In genomic region chr13:99332456-99332855, GRCh38 we compare ENCODE assay signal across 17 cellular contexts. TPM values are rescaled to one million over a fixed set of nuclear protein-coding genes. Genes with fewer than 3 reads are reported as not detected.
DNase-seq lines count a peak whose midpoint lies in the region; ATAC-seq, FAIRE-seq and TF ChIP-seq lines count a peak whose summit lies in the region.
"Had no signal": no experiment of that assay in that cellular context is flagged by ENCODE, and none has a peak within 500 bp of the region (broad histone marks: within the 10 kb centered on the region; RNA-seq: fewer than 3 reads in every experiment).

No MANE protein-coding gene starts in this region.

- peak overlapping the region; percentile 74 for H3K4me2 ChIP-seq in GM12878 (ENCODE audit: control insufficient read depth, insufficient read depth)
- H3K4me2 ChIP-seq in mammary epithelial cell (ENCODE audit: insufficient read depth, low read depth, low read length) = no peak overlapping the region

- no peaks in the 10 kb centered on the region for H4K20me1 ChIP-seq in GM12878 (ENCODE audit: control insufficient read depth, insufficient read depth)
- no peaks in the 10 kb centered on the region for H4K20me1 ChIP-seq in mammary epithelial cell (ENCODE audit: insufficient read depth, low read length)

- no peak for FAIRE-seq in GM12878 (lab: Jason Lieb, UNC)

- H3K9ac ChIP-seq in GM12878 (ENCODE audit: control insufficient read depth, insufficient read depth, low read length) (no peak overlapping the region), mammary epithelial cell (ENCODE audit: insufficient read depth, low read length) (no peak overlapping the region)

- H3K36me3 ChIP-seq in GM12878 (ENCODE audit: control insufficient read depth in 2 of 2, insufficient read depth in 2 of 2, low read length in 1 of 2) (no peaks in the 10 kb centered on the region; a peak in 2 of 4 replicates), mammary epithelial cell (ENCODE audit: insufficient read depth, low read length) (no peaks in the 10 kb centered on the region)
- H3K36me3 ChIP-seq in effector memory CD4-positive, alpha-beta T cell (ENCODE audit: control insufficient read depth, insufficient read depth, low read length) = peaks cover 10% of the 10 kb centered on the region

- WGBS in GM12878 (ENCODE audit: insufficient coverage, insufficient replicate concordance, low lambda C conversion rate, missing lambda C conversion rate) = 93% methylated on average over 9 of the region's 9 CpGs
- 99% methylated on average over 8 of the region's 9 CpGs for WGBS in mammary epithelial cell (ENCODE audit: low coverage, missing lambda C conversion rate)

- BruUV-seq in GM12878 (replicated peaks; lab: Mats Ljungman, UMichigan) (no TSS peak), mammary epithelial cell (replicated peaks; lab: Mats Ljungman, UMichigan) (no TSS peak)

- TF ChIP-seq POLR2A in GM12878 (IDR thresholded peaks at IDR 0.05; ENCODE audit: low read depth, low read length) = no peak

- H3K4me1 ChIP-seq in GM12878 (ENCODE audit: control insufficient read depth, insufficient read depth, low read length) (peaks cover 20% of the 10 kb centered on the region), mammary epithelial cell (ENCODE audit: insufficient read depth, low read length) (peaks cover 13% of the 10 kb centered on the region)
- no peaks in the 10 kb centered on the region for H3K4me1 ChIP-seq in effector memory CD4-positive, alpha-beta T cell (ENCODE audit: control insufficient read depth, insufficient read depth, low read length, poor library complexity, severe bottlenecking)
- H3K4me1 ChIP-seq: vagina had no signal

- H3K36me3 Mint-ChIP-seq in CD14-positive monocyte = peaks cover 46 to 49% of the 10 kb centered on the region in 2 donors

- H3K4me3 Mint-ChIP-seq in CD14-positive monocyte = no peak overlapping the region
- H3K4me3 Mint-ChIP-seq: activated CD4-positive, alpha-beta T cell treated with anti-CD3 and anti-CD28 coated beads for 36 hours; brain had no signal

- peak overlapping the region in 6 of 7 donors; percentile 15 to 86 (median 51) for H3K27ac Mint-ChIP-seq in CD14-positive monocyte
- H3K27ac Mint-ChIP-seq: activated CD4-positive, alpha-beta T cell treated with anti-CD3 and anti-CD28 coated beads for 36 hours; brain had no signal

- TF ChIP-seq EP300 in GM12878 (IDR thresholded peaks at IDR 0.05; ENCODE audit: borderline replicate concordance in 1 of 2, control insufficient read depth in 1 of 2, low read depth in 2 of 2, low read length in 2 of 2) = no peak

- DNase-seq in CD14-positive monocyte (ENCODE audit: low spot score) = no peak
- no peak for DNase-seq in GM12878 (ENCODE audit: low read depth, low spot score)
- DNase-seq in effector memory CD4-positive, alpha-beta T cell = no peak
- DNase-seq in NCI-H2029 (lab: John Stamatoyannopoulos, UW) = no peak
- no peak for DNase-seq in mammary epithelial cell
- no peak for DNase-seq in stimulated activated CD8-positive, alpha-beta memory T cell treated with anti-CD3 and anti-CD28 coated beads, Interleukin-4, amount 100 ng/mL, for 48 hours
- DNase-seq: DMS79 treated with DMSO at 0.1 percent for 48 hours; effector CD4-positive, alpha-beta T cell; foreskin fibroblast; MG63; NCI-H2171 treated with DMSO at 0.1 percent for 48 hours; T-helper 1 cell had no signal

- H3K27ac ChIP-seq in GM12878 (ENCODE audit: control insufficient read depth, insufficient read depth) (peak overlapping the region; percentile 66), mammary epithelial cell (ENCODE audit: insufficient read depth, low read depth, low read length) (no peak overlapping the region)
- no peak overlapping the region for H3K27ac ChIP-seq in effector memory CD4-positive, alpha-beta T cell (ENCODE audit: insufficient read depth, low read length, poor library complexity, severe bottlenecking)
- H3K27ac ChIP-seq: vagina had no signal

- POLR2A ChIA-PET in GM12878 (lab: Charles Lee) = no interaction called here

- H3K27me3 ChIP-seq in GM12878 (replicated peaks in 1 of 2; ENCODE audit: control insufficient read depth in 2 of 2, insufficient read depth in 2 of 2, low read length in 1 of 2) = no peaks in the 10 kb centered on the region
- H3K27me3 ChIP-seq in effector memory CD4-positive, alpha-beta T cell (replicated peaks; ENCODE audit: control insufficient read depth, insufficient read depth, low read length, poor library complexity, severe bottlenecking) = no peaks in the 10 kb centered on the region
- no peaks in the 10 kb centered on the region for H3K27me3 ChIP-seq in mammary epithelial cell (ENCODE audit: insufficient read depth, low read length)
- H3K27me3 ChIP-seq: MG63, vagina had no signal

- H3K79me2 ChIP-seq in GM12878 (ENCODE audit: control insufficient read depth, insufficient read depth, low read length) = peaks cover 3% of the 10 kb centered on the region
- H3K79me2 ChIP-seq in mammary epithelial cell (ENCODE audit: insufficient read depth, low read length) = no peaks in the 10 kb centered on the region

- ATAC-seq in GM19328 (IDR thresholded peaks at IDR 0.05; ENCODE audit: unreplicated experiment) (peak; percentile 16), HG03066 (IDR thresholded peaks at IDR 0.05; ENCODE audit: low read depth, unreplicated experiment) (peak; percentile 24), GM12878 (peak; percentile 25)

- H3K9me3 Mint-ChIP-seq in CD14-positive monocyte = no peaks in the 10 kb centered on the region
- H3K9me3 Mint-ChIP-seq: brain had no signal

- in situ Hi-C loops in GM12878 (cut with MboI) = no loop called here
- in situ Hi-C loops in mammary epithelial cell (cut with MboI; ENCODE audit: low sequenced_read_pairs in 2 of 2) = no loop called here

- CTCF ChIA-PET in GM12878 (lab: Yijun Ruan, JAX) (interaction anchor here (1.3 to 2.4 kb wide), 2 partner anchors 34 kb away, joined by 4 to 6 read pairs; no protein-coding TSS in a partner anchor), mammary epithelial cell (lab: Charles Lee; ENCODE audit: low non-redundant PET) (no interaction called here)

- intact Hi-C loops in CD14-positive monocyte (cut with micrococcal nuclease) (no loop called here), GM12878 (cut with micrococcal nuclease; ENCODE audit: unreplicated experiment) (no loop called here), mammary epithelial cell (cut with micrococcal nuclease) (no loop called here)

- peaks cover 26% of the 10 kb centered on the region for H3K4me1 Mint-ChIP-seq in CD14-positive monocyte

- no peak overlapping the region for H2AFZ ChIP-seq in GM12878 (ENCODE audit: control insufficient read depth, low read depth, low read length)
- H2AFZ ChIP-seq in mammary epithelial cell (ENCODE audit: low read depth, low read length) = no peak overlapping the region

- TF ChIP-seq CTCF in CD14-positive monocyte (IDR thresholded peaks at IDR 0.05) (no peak), GM12878 (IDR thresholded peaks at IDR 0.05 in 2 of 3, conservative IDR thresholded peaks at IDR 0.05 in 1 of 3; ENCODE audit: control insufficient read depth in 2 of 3, extremely low read depth in 1 of 3, insufficient read depth in 1 of 3, low read depth in 3 of 3, low read length in 3 of 3) (no peak), mammary epithelial cell (conservative IDR thresholded peaks at IDR 0.05 in 1 of 2, IDR thresholded peaks at IDR 0.05 in 1 of 2; ENCODE audit: extremely low read depth in 1 of 2, insufficient read depth in 1 of 2, low read depth in 1 of 2, low read length in 2 of 2) (no peak)

- no peak for TF ChIP-seq RAD21 in GM12878 (IDR thresholded peaks at IDR 0.05; ENCODE audit: insufficient read depth, low read depth, low read length)

- no peaks in the 10 kb centered on the region; the same call in 1 of the 3 replicates for H3K9me3 ChIP-seq in GM12878 (replicated peaks; ENCODE audit: control insufficient read depth, insufficient read depth, low read length)
- no peaks in the 10 kb centered on the region for H3K9me3 ChIP-seq in effector memory CD4-positive, alpha-beta T cell (ENCODE audit: control insufficient read depth, low read length)
- no peaks in the 10 kb centered on the region for H3K9me3 ChIP-seq in mammary epithelial cell (replicated peaks; ENCODE audit: insufficient read depth, low read length)
- H3K9me3 ChIP-seq: MG63, vagina had no signal

- SMC1A ChIA-PET in GM12878 (lab: Charles Lee; ENCODE audit: uncharacterized antibody, unreplicated experiment) = interaction anchor here (1.1 to 8.6 kb wide), 9 partner anchors 9 to 62 kb away, joined by 3 to 118 read pairs (median 12); partner anchors contain the start of gene GPR183

- H3K27me3 Mint-ChIP-seq in CD14-positive monocyte (ENCODE audit: low read depth in 3 of 3) = peaks cover 0 to 1% (median 0%) of the 10 kb centered on the region in 3 donors
- H3K27me3 Mint-ChIP-seq: activated CD4-positive, alpha-beta T cell treated with anti-CD3 and anti-CD28 coated beads for 36 hours; brain had no signal

- no peak overlapping the region for H3K4me3 ChIP-seq in GM12878
- no peak overlapping the region for H3K4me3 ChIP-seq in effector memory CD4-positive, alpha-beta T cell (ENCODE audit: insufficient read depth, low read depth, low read length, poor library complexity, severe bottlenecking)
- H3K4me3 ChIP-seq in mammary epithelial cell (replicated peaks in 1 of 3; ENCODE audit: insufficient read depth in 1 of 3, low read depth in 2 of 3, low read length in 3 of 3) = no peak overlapping the region
- H3K4me3 ChIP-seq: MG63, vagina had no signal

- RAD21 ChIA-PET in GM12878 (lab: Charles Lee; ENCODE audit: unreplicated experiment) = interaction anchor here (8.6 kb wide), 1 partner anchor 29 kb away, joined by 126 read pairs; the partner anchor contains the start of gene GPR183

- dilution Hi-C loops in mammary epithelial cell (cut with HindIII; ENCODE audit: low sequenced_read_pairs) = no loop called here

RNA-seq across cellular contexts. Expression of gene GPR183, which starts 25.3 kb away (rescaled TPM):
- 100 to 1,000 TPM; 190 to 288 TPM for polyA plus RNA-seq in CD14-positive monocyte
- total RNA-seq in GM12878 (2013; cell fraction: nucleolus; rRNA removed) = 568 and 600 TPM in 2 replicates
- 200 and 238 TPM in 2 replicates for total RNA-seq in GM12878 (2014; rRNA removed)
- total RNA-seq in GM12878 (2014; rRNA removed; fragmentation: Illumina TruSeq; extraction: Trizol) = 224 and 226 TPM in 2 replicates
- total RNA-seq in GM12878 (2021) = 138 TPM in 2 replicates
- polyA plus RNA-seq in GM12878 (2011; ENCODE audit: low read depth) = 73.1 TPM
- 275 and 360 TPM in 2 replicates for polyA plus RNA-seq in GM12878 (2011; rRNA removed)
- 142 and 158 TPM in 2 replicates for polyA plus RNA-seq in GM12878 (2011; cell fraction: cytosol; rRNA removed)
- polyA plus RNA-seq in GM12878 (2011; cell fraction: nucleus; rRNA removed) = 78.0 and 100 TPM in 2 replicates
- 60.7 and 150 TPM in 2 replicates for polyA plus RNA-seq in GM12878 (2012)
- 283 and 347 TPM in 2 replicates for polyA plus RNA-seq in GM12878 (2014; fragmentation: Illumina TruSeq; extraction: Trizol)
- polyA plus RNA-seq in GM12878 (2014; fragmentation: Nextera tagmentation; extraction: Ambion mirVana) = 100 to 1,000 TPM; 333 to 669 TPM
- polyA plus RNA-seq in GM12878 (2014; rRNA removed) = 112 and 134 TPM in 2 replicates
- polyA plus RNA-seq in GM12878 (2016; fragmentation: Nextera tagmentation; extraction: Ambion mirVana) = 100 to 1,000 TPM; 209 to 225 TPM
- 163 and 244 TPM in 2 replicates for polyA minus RNA-seq in GM12878 (2011; rRNA and poly(A)+ RNA removed)
- polyA minus RNA-seq in GM12878 (2011; cell fraction: cytosol; rRNA and poly(A)+ RNA removed) = 51.7 and 55.7 TPM in 2 replicates
- 52.0 and 53.2 TPM in 2 replicates for polyA minus RNA-seq in GM12878 (2011; cell fraction: nucleus; rRNA and poly(A)+ RNA removed)
- not detected for total RNA-seq in mammary epithelial cell
- not detected for polyA plus RNA-seq in mammary epithelial cell
- polyA minus RNA-seq in mammary epithelial cell = not detected

Comparison
In these comparisons a context has a peak if more than half of its experiments do, and no peak if none do; other contexts are left out.
1. RNA of gene GPR183, which starts 25.3 kb away (polyA plus RNA-seq): 190 to 288 TPM in CD14-positive monocyte and 60.7 to 669 TPM in GM12878; not detected in mammary epithelial cell (single experiment); every median in the first group is over 10 times any median in the second.
2. Peak in every context shown above with its lines, with median percentiles within 50 percentile points of each other: ATAC-seq.